Comparison of ENCODE assay signal across 8 cellular contexts in genomic region chr14:58638231-58639205, GRCh38. TPM values are rescaled to one million over a fixed set of nuclear protein-coding genes. Genes with fewer than 3 reads are reported as not detected.
A peak's percentile ranks its signal among the peaks of the same experiment; 100 is the strongest.
DNase-seq lines count a peak whose midpoint lies in the region; ATAC-seq and TF ChIP-seq lines count a peak whose summit lies in the region.

No MANE protein-coding gene starts in this region.

- no peaks in the 10 kb centered on the region; the same call in 1 of the 2 replicates for H3K9me3 ChIP-seq in AG04450 (ENCODE audit: control insufficient read depth, insufficient read depth, low read length)

- no peak overlapping the region for H3K27ac Mint-ChIP-seq in central memory CD8-positive, alpha-beta T cell (ENCODE audit: low read depth)

- H3K27me3 ChIP-seq in AG04450 (ENCODE audit: control insufficient read depth, insufficient read depth, low read length), result no peaks in the 10 kb centered on the region

- CTCF ChIA-PET in AG04450 (lab: Charles Lee), result interaction anchor here (0.7 to 6.4 kb wide), 14 partner anchors 13 to 486 kb away, joined by 3 to 81 read pairs (median 6); no protein-coding TSS in a partner anchor

- POLR2A ChIA-PET in AG04450 (lab: Yijun Ruan, JAX), result interaction anchor here (0.7 to 2.0 kb wide), 4 partner anchors 93 to 225 kb away, joined by 3 to 9 read pairs (median 5); no protein-coding TSS in a partner anchor

- in situ Hi-C loops in SK-MEL-5 (cut with HindIII; ENCODE audit: low pct_unique_long_range_greater_than_20kb, low sequenced_read_pairs), result no loop called here

- peak; percentile 34 for ATAC-seq in GM18502 (IDR thresholded peaks at IDR 0.05; ENCODE audit: poor library complexity, unreplicated experiment)
- ATAC-seq in HG02885 (IDR thresholded peaks at IDR 0.05; ENCODE audit: poor library complexity, unreplicated experiment), result peak; percentile 30
- ATAC-seq in central memory CD8-positive, alpha-beta T cell (replicated peaks; ENCODE audit: extremely low read depth, poor library complexity, severe bottlenecking), result peak; percentile 13
- ATAC-seq in left colon, result peak; percentile 57

- DNase-seq in AG04450 (ENCODE audit: low read depth, low spot score), result no peak
- DNase-seq in SK-MEL-5 (ENCODE audit: low read depth, low spot score), result peak; percentile 28
- no peak for DNase-seq in central memory CD8-positive, alpha-beta T cell (ENCODE audit: low spot score in 2 of 2)
- peak in 1 of 2 donors; percentile 26 for DNase-seq in left colon
- DNase-seq in stimulated activated CD4-positive, alpha-beta T cell treated with anti-CD3 and anti-CD28 coated beads, Interleukin-4, amount 100 ng/mL, for 1 hour, result peak; percentile 44
- DNase-seq in cortex of kidney (lab: John Stamatoyannopoulos, UW), result no peak

- TF ChIP-seq CTCF in AG04450 (IDR thresholded peaks at IDR 0.05; ENCODE audit: low read depth, low read length), result peak; percentile 20; the same call in 1 of the 2 replicates

- peaks cover 87% of the 10 kb centered on the region for H3K27me3 Mint-ChIP-seq in central memory CD8-positive, alpha-beta T cell

- H3K36me3 Mint-ChIP-seq in central memory CD8-positive, alpha-beta T cell (ENCODE audit: insufficient read depth), result no peaks in the 10 kb centered on the region

- peak overlapping the region; percentile 53 for H3K4me3 Mint-ChIP-seq in central memory CD8-positive, alpha-beta T cell

- H3K27ac ChIP-seq in AG04450 (ENCODE audit: low read depth, low read length), result peak overlapping the region; percentile 41

- intact Hi-C loops in left colon (cut with DNase I, micrococcal nuclease), result loop anchor here in 1 of 2 donors (10.0 kb wide), 1 partner anchor 134 kb away; no protein-coding TSS in a partner anchor

- peaks cover 14% of the 10 kb centered on the region for H3K4me1 Mint-ChIP-seq in central memory CD8-positive, alpha-beta T cell

- H3K4me3 ChIP-seq in AG04450 (ENCODE audit: low read depth, low read length), result peak overlapping the region; percentile 77

- no peaks in the 10 kb centered on the region for H3K9me3 Mint-ChIP-seq in central memory CD8-positive, alpha-beta T cell

RNA-seq across cellular contexts. Expression of gene DACT1, which starts 0.8 kb away (rescaled TPM):
- 6.1 and 6.2 TPM in 2 replicates for polyA plus RNA-seq in AG04450 (2011; rRNA removed)
- 7.3 and 7.9 TPM in 2 replicates for polyA minus RNA-seq in AG04450 (2011; rRNA and poly(A)+ RNA removed)
- 8.8 and 9.7 TPM in 2 replicates for total RNA-seq in SK-MEL-5 (2014; rRNA removed; shearing (Covaris generic))
- 12.8 and 16.7 TPM in 2 replicates for polyA plus RNA-seq in SK-MEL-5 (2015; cell fraction: cytosol; rRNA removed)
- 9.2 and 9.3 TPM in 2 replicates for polyA plus RNA-seq in SK-MEL-5 (2015; cell fraction: nucleus; rRNA removed)
- total RNA-seq in left colon, result 1 to 10 TPM; 1.3 to 3.8 TPM

Comparison
In these comparisons a context has a peak if more than half of its experiments do, and no peak if none do; other contexts are left out.
1. DNase-seq: peak in SK-MEL-5 (single experiment) and stimulated activated CD4-positive, alpha-beta T cell treated with anti-CD3 and anti-CD28 coated beads, Interleukin-4, amount 100 ng/mL, for 1 hour (single experiment); none in AG04450 (single experiment), central memory CD8-positive, alpha-beta T cell (0 of 2) and cortex of kidney (single experiment).
2. Peak in every context shown above with its lines, with median percentiles within 50 percentile points of each other: ATAC-seq.